ENCODE assay signal across 18 cellular contexts in genomic region chr6:109019911-109020310, GRCh38.
DNase-seq lines count a peak whose midpoint lies in the region; ATAC-seq and TF ChIP-seq lines count a peak whose summit lies in the region.
"Had no signal": no experiment of that assay in that cellular context is flagged by ENCODE, and none has a peak within 500 bp of the region (broad histone marks: within the 10 kb centered on the region; RNA-seq: fewer than 3 reads in every experiment).

No MANE protein-coding gene starts in this region.

- no peak for DNase-seq in activated naive CD4-positive, alpha-beta T cell (lab: John Stamatoyannopoulos, UW)
- no peak for DNase-seq in effector memory CD4-positive, alpha-beta T cell
- DNase-seq in left lobe of liver (ENCODE audit: low spot score) (no peak), gastrocnemius medialis (no peak), body of pancreas (no peak), foreskin fibroblast (no peak)
- DNase-seq: 8988T, GF-D8, GM23248, HFFc6, KBM-7, NCI-H1092, NCI-H1694 treated with DMSO at 0.1 percent for 48 hours, NCI-H446, PC-3 had no signal

- no peaks in the 10 kb centered on the region for H3K36me3 Mint-ChIP-seq in activated naive CD4-positive, alpha-beta T cell treated with anti-CD3 and anti-CD28 coated beads, Interleukin-2, amount 50 U/mL, for 24 hours

- H3K4me1 Mint-ChIP-seq in activated naive CD4-positive, alpha-beta T cell treated with anti-CD3 and anti-CD28 coated beads, Interleukin-2, amount 50 U/mL, for 24 hours, result peaks cover 57% of the 10 kb centered on the region

- peaks cover 20% of the 10 kb centered on the region for H3K4me1 ChIP-seq in effector memory CD4-positive, alpha-beta T cell (ENCODE audit: control insufficient read depth, insufficient read depth, low read length, poor library complexity, severe bottlenecking)
- peaks cover 55 to 74% of the 10 kb centered on the region in 2 donors for H3K4me1 ChIP-seq in gastrocnemius medialis
- peaks cover 5% of the 10 kb centered on the region for H3K4me1 ChIP-seq in body of pancreas

- H3K4me3 Mint-ChIP-seq in activated naive CD4-positive, alpha-beta T cell treated with anti-CD3 and anti-CD28 coated beads, Interleukin-2, amount 50 U/mL, for 24 hours, result no peak overlapping the region
- H3K4me3 Mint-ChIP-seq: CD14-positive monocyte, HFFc6 had no signal

- no peak for TF ChIP-seq POLR2A in gastrocnemius medialis (IDR thresholded peaks at IDR 0.05)
- TF ChIP-seq POLR2A in body of pancreas (IDR thresholded peaks at IDR 0.05), result no peak

- no peaks in the 10 kb centered on the region for H3K27me3 Mint-ChIP-seq in activated naive CD4-positive, alpha-beta T cell treated with anti-CD3 and anti-CD28 coated beads, Interleukin-2, amount 50 U/mL, for 24 hours

- intact Hi-C loops in gastrocnemius medialis (cut with DNase I; ENCODE audit: low total_unique reads) (no loop called here), body of pancreas (cut with DNase I) (no loop called here)

- ATAC-seq in left lobe of liver, result peak; percentile 52
- no peak for ATAC-seq in gastrocnemius medialis
- ATAC-seq in HG03175 (IDR thresholded peaks at IDR 0.05; ENCODE audit: unreplicated experiment), result no peak
- ATAC-seq in body of pancreas, result no peak
- ATAC-seq: PC-3 had no signal

- no peaks in the 10 kb centered on the region for H3K9me3 ChIP-seq in effector memory CD4-positive, alpha-beta T cell (ENCODE audit: control insufficient read depth, low read length)
- H3K9me3 ChIP-seq in gastrocnemius medialis (no peaks in the 10 kb centered on the region), body of pancreas (peaks cover 0 to 8% (median 0%) of the 10 kb centered on the region in 3 donors)

- no peaks in the 10 kb centered on the region for H3K36me3 ChIP-seq in effector memory CD4-positive, alpha-beta T cell (ENCODE audit: control insufficient read depth, insufficient read depth, low read length)
- H3K36me3 ChIP-seq in gastrocnemius medialis (no peaks in the 10 kb centered on the region), body of pancreas (replicated peaks in 1 of 2; ENCODE audit: insufficient read depth in 1 of 2, low read depth in 2 of 2) (no peaks in the 10 kb centered on the region)

- peak overlapping the region; percentile 47 for H3K27ac ChIP-seq in effector memory CD4-positive, alpha-beta T cell (ENCODE audit: insufficient read depth, low read length, poor library complexity, severe bottlenecking)
- H3K27ac ChIP-seq in gastrocnemius medialis (peak overlapping the region; percentile 51 to 96 (median 74)), body of pancreas (no peak overlapping the region)
- H3K27ac ChIP-seq: GM23248 had no signal

- H3K27ac Mint-ChIP-seq in activated naive CD4-positive, alpha-beta T cell treated with anti-CD3 and anti-CD28 coated beads, Interleukin-2, amount 50 U/mL, for 24 hours, result peak overlapping the region; percentile 60
- H3K27ac Mint-ChIP-seq: CD14-positive monocyte, HFFc6 had no signal

- TF ChIP-seq CTCF in gastrocnemius medialis (IDR thresholded peaks at IDR 0.05 in 4 of 5, conservative IDR thresholded peaks at IDR 0.05 in 1 of 5), result no peak
- TF ChIP-seq CTCF in body of pancreas (IDR thresholded peaks at IDR 0.05), result no peak
- TF ChIP-seq CTCF in foreskin fibroblast (IDR thresholded peaks at IDR 0.05; ENCODE audit: low read depth, low read length), result no peak

- 41 to 44% methylated on average over 1 of the region's 1 CpG for WGBS in body of pancreas, 2 donors

- H3K4me3 ChIP-seq in effector memory CD4-positive, alpha-beta T cell (ENCODE audit: insufficient read depth, low read depth, low read length, poor library complexity, severe bottlenecking), result no peak overlapping the region
- no peak overlapping the region for H3K4me3 ChIP-seq in gastrocnemius medialis
- no peak overlapping the region for H3K4me3 ChIP-seq in body of pancreas
- H3K4me3 ChIP-seq in foreskin fibroblast (ENCODE audit: low read depth in 1 of 2, low read length in 2 of 2), result no peak overlapping the region
- H3K4me3 ChIP-seq: GM23248 had no signal

- no peaks in the 10 kb centered on the region for H3K9me3 Mint-ChIP-seq in activated naive CD4-positive, alpha-beta T cell treated with anti-CD3 and anti-CD28 coated beads, Interleukin-2, amount 50 U/mL, for 24 hours
- H3K9me3 Mint-ChIP-seq: HFFc6 had no signal

- H3K27me3 ChIP-seq in effector memory CD4-positive, alpha-beta T cell (replicated peaks; ENCODE audit: control insufficient read depth, insufficient read depth, low read length, poor library complexity, severe bottlenecking), result no peaks in the 10 kb centered on the region
- H3K27me3 ChIP-seq in gastrocnemius medialis (no peaks in the 10 kb centered on the region), body of pancreas (no peaks in the 10 kb centered on the region)

- in situ Hi-C loops in gastrocnemius medialis (cut with MboI; ENCODE audit: low sequenced_read_pairs in 4 of 4), result loop anchor here in 1 of 4 donors (10.0 kb wide), 1 partner anchor 65 kb away; no protein-coding TSS in a partner anchor

Comparison
In these comparisons a context has a peak if more than half of its experiments do, and no peak if none do; other contexts are left out.
1. H3K27ac ChIP-seq: peak in effector memory CD4-positive, alpha-beta T cell (single experiment) and gastrocnemius medialis (4 of 4); none in body of pancreas (0 of 4).